ENCODE assay signal across 16 cellular contexts in the genomic region with DNA sequence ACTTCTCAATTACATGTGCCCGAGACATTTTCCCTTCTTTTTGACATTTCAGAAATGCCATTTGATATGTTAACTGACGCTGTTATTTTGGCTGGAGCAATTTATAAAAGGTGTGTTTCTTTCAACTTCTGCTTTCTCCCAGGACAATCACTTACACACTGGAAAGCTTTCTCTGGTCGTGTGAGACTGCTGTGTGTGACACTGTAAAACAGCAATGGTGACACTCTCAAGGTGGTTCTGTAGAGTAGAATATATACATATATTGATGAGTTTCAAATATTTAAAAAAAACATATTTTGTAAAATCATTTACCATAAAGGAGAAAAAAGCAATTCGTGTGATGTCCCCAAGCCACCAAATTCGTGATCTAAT.
DNase-seq lines count a peak whose midpoint lies in the region; ATAC-seq, FAIRE-seq and TF ChIP-seq lines count a peak whose summit lies in the region.
"Had no signal": no experiment of that assay in that cellular context is flagged by ENCODE, and none has a peak within 500 bp of the region (broad histone marks: within the 10 kb centered on the region; RNA-seq: fewer than 3 reads in every experiment).

No MANE protein-coding gene starts in this region.

- TF ChIP-seq RAD21 in GM12878 (IDR thresholded peaks at IDR 0.05; ENCODE audit: insufficient read depth, low read depth, low read length) = no peak

- H3K4me2 ChIP-seq in BLaER1 treated with 17β-estradiol and CSF1 and Interleukin-3, amounts not matched to agents 10 nM and 100 nM = peak overlapping the region in 8 of 11 experiments; percentile 10 to 79 (median 40); a peak in 11 of 22 replicates
- H3K4me2 ChIP-seq in GM12878 (ENCODE audit: control insufficient read depth, insufficient read depth) (no peak overlapping the region), neuronal stem cell (ENCODE audit: insufficient read depth, low read length, poor library complexity, severe bottlenecking) (no peak overlapping the region)

- peaks cover 43 to 73% (median 64%) of the 10 kb centered on the region in 3 donors for H3K4me1 Mint-ChIP-seq in CD8-positive, alpha-beta memory T cell

- POLR2A ChIA-PET in CD8-positive, alpha-beta memory T cell (lab: Charles Lee) = interaction anchor here (0.9 to 4.7 kb wide), 2 partner anchors 67 to 109 kb away, joined by 3 to 44 read pairs; partner anchors contain the start of gene KLF6
- POLR2A ChIA-PET in GM12878 (lab: Charles Lee) = interaction anchor here (1.2 to 2.8 kb wide), 5 partner anchors 9 to 110 kb away, joined by 3 to 22 read pairs (median 5); partner anchors contain the start of gene KLF6

- no peak overlapping the region for H3K14ac ChIP-seq in neuronal stem cell (ENCODE audit: low read length)

- SMC1A ChIA-PET in GM12878 (lab: Charles Lee; ENCODE audit: uncharacterized antibody, unreplicated experiment) = interaction anchor here (0.7 to 11.6 kb wide), 10 partner anchors 9 to 110 kb away, joined by 3 to 188 read pairs (median 4); no protein-coding TSS in a partner anchor

- no peak overlapping the region for H4K91ac ChIP-seq in neuronal stem cell (ENCODE audit: low read depth, low read length, poor library complexity)

- no peak overlapping the region for H2BK5ac ChIP-seq in neuronal stem cell (ENCODE audit: low read length)

- no peak for TF ChIP-seq EP300 in GM12878 (IDR thresholded peaks at IDR 0.05; ENCODE audit: borderline replicate concordance in 1 of 2, control insufficient read depth in 1 of 2, low read depth in 2 of 2, low read length in 2 of 2)

- 0 out of 22 replicates have a peak overlapping the region, but pooled peaks of 1 of the 11 experiments have one; percentile 3 for H3K9ac ChIP-seq in BLaER1 treated with 17β-estradiol and CSF1 and Interleukin-3, amounts not matched to agents 10 nM and 100 nM
- H3K9ac ChIP-seq in GM12878 (ENCODE audit: control insufficient read depth, insufficient read depth, low read length) (no peak overlapping the region), neuronal stem cell (ENCODE audit: low read depth, low read length, poor library complexity) (no peak overlapping the region)

- no peaks in the 10 kb centered on the region for H3K79me2 ChIP-seq in GM12878 (ENCODE audit: control insufficient read depth, insufficient read depth, low read length)

- peaks cover 6 to 43% (median 10%) of the 10 kb centered on the region in 10 experiments; a peak in 16 of 20 replicates for H3K4me1 ChIP-seq in BLaER1 treated with 17β-estradiol and CSF1 and Interleukin-3, amounts not matched to agents 10 nM and 100 nM
- H3K4me1 ChIP-seq in CD8-positive, alpha-beta memory T cell (ENCODE audit: insufficient read depth, low read length) = peaks cover 39% of the 10 kb centered on the region
- H3K4me1 ChIP-seq in GM12878 (ENCODE audit: control insufficient read depth, insufficient read depth, low read length) (peaks cover 12% of the 10 kb centered on the region), neuronal stem cell (ENCODE audit: control insufficient read depth in 2 of 2, insufficient read depth in 1 of 2, low read depth in 1 of 2, low read length in 2 of 2) (peaks cover 0 to 6% of the 10 kb centered on the region in 2 donors)

- peak overlapping the region; percentile 67 for H2AFZ ChIP-seq in GM12878 (ENCODE audit: control insufficient read depth, low read depth, low read length)
- H2AFZ ChIP-seq in neuronal stem cell (ENCODE audit: low read length) = no peak overlapping the region

- H3K27ac ChIP-seq in BLaER1 treated with 17β-estradiol and CSF1 and Interleukin-3, amounts not matched to agents 10 nM and 100 nM = peak overlapping the region in 1 of 11 experiments; percentile 12; a peak in 2 of 22 replicates
- H3K27ac ChIP-seq in CD8-positive, alpha-beta memory T cell (ENCODE audit: low read depth, low read length) = peak overlapping the region; percentile 84
- H3K27ac ChIP-seq in GM12878 (ENCODE audit: control insufficient read depth, insufficient read depth) (no peak overlapping the region), neuronal stem cell (replicated peaks; ENCODE audit: low read length) (no peak overlapping the region)
- H3K27ac ChIP-seq: C4-2B, tibial artery had no signal

- H3K4me3 ChIP-seq in BLaER1 treated with 17β-estradiol and CSF1 and Interleukin-3, amounts not matched to agents 10 nM and 100 nM = no peak overlapping the region
- no peak overlapping the region for H3K4me3 ChIP-seq in CD8-positive, alpha-beta memory T cell (ENCODE audit: low read length)
- H3K4me3 ChIP-seq in GM12878 = no peak overlapping the region
- H3K4me3 ChIP-seq in neuronal stem cell (ENCODE audit: low read length in 2 of 2) = no peak overlapping the region
- H3K4me3 ChIP-seq: SJSA1, tibial artery had no signal

- H3K18ac ChIP-seq in neuronal stem cell (ENCODE audit: low read length) = no peak overlapping the region

- no peak for FAIRE-seq in GM12878 (lab: Jason Lieb, UNC)

- H3K36me3 ChIP-seq in BLaER1 treated with 17β-estradiol and CSF1 and Interleukin-3, amounts not matched to agents 10 nM and 100 nM = no peaks in the 10 kb centered on the region
- H3K36me3 ChIP-seq in CD8-positive, alpha-beta memory T cell (ENCODE audit: insufficient read depth, low read length) = no peaks in the 10 kb centered on the region
- H3K36me3 ChIP-seq in GM12878 (ENCODE audit: control insufficient read depth in 2 of 2, insufficient read depth in 2 of 2, low read length in 1 of 2) (no peaks in the 10 kb centered on the region), neuronal stem cell (replicated peaks in 1 of 2; ENCODE audit: control insufficient read depth in 2 of 2, insufficient read depth in 2 of 2, low read length in 2 of 2) (no peaks in the 10 kb centered on the region)
- H3K36me3 ChIP-seq: SJSA1, tibial artery had no signal

- H3K4ac ChIP-seq in neuronal stem cell (ENCODE audit: low read length) = no peak overlapping the region

- no peak for TF ChIP-seq POLR2A in GM12878 (IDR thresholded peaks at IDR 0.05; ENCODE audit: low read depth, low read length)

- no peak overlapping the region for H2BK15ac ChIP-seq in neuronal stem cell (ENCODE audit: low read length)

- H3K36me3 Mint-ChIP-seq in CD8-positive, alpha-beta memory T cell = no peaks in the 10 kb centered on the region

- H4K8ac ChIP-seq in neuronal stem cell (ENCODE audit: low read depth, low read length) = no peak overlapping the region

- ATAC-seq in GM12878 = 0 out of 3 replicates have a peak, but pooled peaks have one; percentile 9
- ATAC-seq in HG02840 (IDR thresholded peaks at IDR 0.05; ENCODE audit: low FRiP score, unreplicated experiment) = no peak
- ATAC-seq in GM19463 (IDR thresholded peaks at IDR 0.05; ENCODE audit: unreplicated experiment) = no peak
- ATAC-seq in HG03439 (IDR thresholded peaks at IDR 0.05; ENCODE audit: unreplicated experiment) = no peak
- ATAC-seq: left ventricle myocardium superior had no signal

- peak overlapping the region; percentile 30 for H2BK120ac ChIP-seq in neuronal stem cell (ENCODE audit: low read depth, low read length)

- no peak overlapping the region for H2BK12ac ChIP-seq in neuronal stem cell (ENCODE audit: low read length)

- BruUV-seq in GM12878 (replicated peaks; lab: Mats Ljungman, UMichigan) = no TSS peak

- H2AK5ac ChIP-seq in neuronal stem cell (ENCODE audit: low read depth, low read length) = no peak overlapping the region

- H4K20me1 ChIP-seq in BLaER1 treated with 17β-estradiol and CSF1 and Interleukin-3, amounts not matched to agents 10 nM and 100 nM = no peaks in the 10 kb centered on the region
- no peaks in the 10 kb centered on the region for H4K20me1 ChIP-seq in GM12878 (ENCODE audit: control insufficient read depth, insufficient read depth)

- peak overlapping the region; percentile 86 to 99 (median 97) for H3K27ac Mint-ChIP-seq in CD8-positive, alpha-beta memory T cell

- H3K27me3 Mint-ChIP-seq in CD8-positive, alpha-beta memory T cell = no peaks in the 10 kb centered on the region

- H3K27me3 ChIP-seq in BLaER1 treated with 17β-estradiol and CSF1 and Interleukin-3, amounts not matched to agents 10 nM and 100 nM = no peaks in the 10 kb centered on the region
- H3K27me3 ChIP-seq in CD8-positive, alpha-beta memory T cell (ENCODE audit: insufficient read depth, low read length, poor library complexity, severe bottlenecking) = no peaks in the 10 kb centered on the region
- H3K27me3 ChIP-seq in GM12878 (replicated peaks in 1 of 2; ENCODE audit: control insufficient read depth in 2 of 2, insufficient read depth in 2 of 2, low read length in 1 of 2) = no peaks in the 10 kb centered on the region
- no peaks in the 10 kb centered on the region for H3K27me3 ChIP-seq in neuronal stem cell (ENCODE audit: control insufficient read depth in 3 of 3, insufficient read depth in 3 of 3, low read depth in 1 of 3, low read length in 3 of 3)
- H3K27me3 ChIP-seq: SJSA1, tibial artery had no signal

- no peaks in the 10 kb centered on the region for H3K9me3 ChIP-seq in BLaER1 treated with 17β-estradiol and CSF1 and Interleukin-3, amounts not matched to agents 10 nM and 100 nM (replicated peaks in 1 of 11)
- no peaks in the 10 kb centered on the region for H3K9me3 ChIP-seq in CD8-positive, alpha-beta memory T cell (ENCODE audit: low read length)
- H3K9me3 ChIP-seq in GM12878 (replicated peaks; ENCODE audit: control insufficient read depth, insufficient read depth, low read length) (no peaks in the 10 kb centered on the region; the same call in 2 of the 3 replicates), neuronal stem cell (replicated peaks in 1 of 2; ENCODE audit: control insufficient read depth in 2 of 2, insufficient read depth in 1 of 2, low read depth in 1 of 2, low read length in 2 of 2) (no peaks in the 10 kb centered on the region)
- H3K9me3 ChIP-seq: SJSA1, tibial artery had no signal

- 74% methylated on average over 5 of the region's 5 CpGs for WGBS in GM12878 (ENCODE audit: insufficient coverage, insufficient replicate concordance, low lambda C conversion rate, missing lambda C conversion rate)
- no CpG with 5 or more reads among the region's 5 CpGs for WGBS in neuronal stem cell (ENCODE audit: extremely low coverage in 2 of 2, insufficient read length in 2 of 2, insufficient replicate concordance in 1 of 2), 2 donors

- RAD21 ChIA-PET in GM12878 (lab: Charles Lee; ENCODE audit: unreplicated experiment) = interaction anchor here (1.1 to 5.7 kb wide), 8 partner anchors 9 to 111 kb away, joined by 3 to 45 read pairs (median 6); partner anchors contain the start of gene KLF6

- no peak for TF ChIP-seq CTCF in GM12878 (IDR thresholded peaks at IDR 0.05 in 2 of 3, conservative IDR thresholded peaks at IDR 0.05 in 1 of 3; ENCODE audit: control insufficient read depth in 2 of 3, extremely low read depth in 1 of 3, insufficient read depth in 1 of 3, low read depth in 3 of 3, low read length in 3 of 3)

- intact Hi-C loops in GM12878 (cut with micrococcal nuclease; ENCODE audit: unreplicated experiment) = no loop called here

- H3K23ac ChIP-seq in neuronal stem cell (ENCODE audit: low read depth, low read length, poor library complexity) = no peak overlapping the region

- no peak for DNase-seq in CD8-positive, alpha-beta memory T cell
- no peak for DNase-seq in GM12878 (ENCODE audit: low read depth, low spot score)
- no peak for DNase-seq in neuronal stem cell (ENCODE audit: low spot score)
- DNase-seq in SW480 (ENCODE audit: low spot score) = no peak
- DNase-seq: DMS79, foreskin fibroblast, left ventricle myocardium superior, NCI-H1436 treated with DMSO at 0.1 percent for 48 hours, NCI-H446 treated with DMSO at 0.1 percent for 48 hours, tibial artery had no signal

- CTCF ChIA-PET in CD8-positive, alpha-beta memory T cell (lab: Charles Lee) = interaction anchor here (1.0 to 1.6 kb wide), 4 partner anchors 38 to 110 kb away, joined by 3 to 4 read pairs (median 3); partner anchors contain the start of gene KLF6
- CTCF ChIA-PET in GM12878 (lab: Yijun Ruan, JAX) = interaction anchor here (1.3 to 2.4 kb wide), 4 partner anchors 9 to 110 kb away, joined by 3 to 12 read pairs (median 5); no protein-coding TSS in a partner anchor

- no peaks in the 10 kb centered on the region for H3K79me1 ChIP-seq in neuronal stem cell (ENCODE audit: low read depth, low read length)

- H3K9me3 Mint-ChIP-seq in CD8-positive, alpha-beta memory T cell = no peaks in the 10 kb centered on the region

- in situ Hi-C loops in GM12878 (cut with MboI) = no loop called here

- peak overlapping the region; percentile 25 to 85 (median 69) for H3K4me3 Mint-ChIP-seq in CD8-positive, alpha-beta memory T cell

Comparison
In these comparisons a context has a peak if more than half of its experiments do, and no peak if none do; other contexts are left out.
1. H3K4me2 ChIP-seq: peak in BLaER1 treated with 17β-estradiol and CSF1 and Interleukin-3, amounts not matched to agents 10 nM and 100 nM (8 of 11); none in GM12878 (single experiment) and neuronal stem cell (single experiment).